10 cellular contexts compared by ENCODE assay signal in the genomic region with DNA sequence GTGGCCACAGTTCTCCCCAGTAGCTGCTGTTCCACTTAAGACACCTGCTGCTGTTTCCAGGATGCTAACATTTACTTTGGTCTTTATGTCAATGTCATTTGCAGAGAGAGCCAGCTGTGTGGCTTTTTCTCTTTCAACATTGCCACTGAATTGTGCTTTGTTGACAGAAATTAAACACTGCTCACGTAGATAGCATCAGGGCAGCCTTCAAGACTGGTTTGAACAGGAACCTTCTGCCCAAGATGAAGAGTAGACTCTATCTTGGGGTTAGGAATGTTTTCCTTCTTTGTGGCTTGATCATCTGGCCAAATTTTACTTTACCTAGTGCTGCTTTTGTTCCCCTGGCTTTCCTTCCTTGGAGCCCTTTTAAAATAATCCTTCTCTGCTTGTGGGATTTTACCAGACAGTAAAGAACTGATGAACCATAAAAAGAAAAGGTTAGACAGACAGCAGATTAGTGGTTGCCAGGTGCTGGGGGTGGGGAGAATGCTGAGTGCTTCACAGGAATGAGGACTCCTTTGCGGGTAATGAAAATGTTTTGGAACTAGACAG. TPM values are rescaled to one million over a fixed set of nuclear protein-coding genes. Genes with fewer than 3 reads are reported as not detected.
DNase-seq lines count a peak whose midpoint lies in the region; ATAC-seq, FAIRE-seq and TF ChIP-seq lines count a peak whose summit lies in the region.
"Had no signal": no experiment of that assay in that cellular context is flagged by ENCODE, and none has a peak within 500 bp of the region (broad histone marks: within the 10 kb centered on the region; RNA-seq: fewer than 3 reads in every experiment).

No MANE protein-coding gene starts in this region.

- H3K27me3 Mint-ChIP-seq in activated CD8-positive, alpha-beta T cell treated with anti-CD3 and anti-CD28 coated beads for 36 hours = no peaks in the 10 kb centered on the region

- peaks cover 38% of the 10 kb centered on the region for H3K4me1 Mint-ChIP-seq in activated CD8-positive, alpha-beta T cell treated with anti-CD3 and anti-CD28 coated beads for 36 hours (ENCODE audit: low read depth)

- H3K27ac ChIP-seq in neural cell (ENCODE audit: low read length) = peak overlapping the region; percentile 57
- H3K27ac ChIP-seq: neutrophil had no signal

- no peaks in the 10 kb centered on the region for H3F3A ChIP-seq in neural cell (ENCODE audit: insufficient read depth, low read length, poor library complexity, severe bottlenecking)

- no peaks in the 10 kb centered on the region for H3K36me3 ChIP-seq in neural cell (ENCODE audit: insufficient read depth, low read length)
- H3K36me3 ChIP-seq: neutrophil had no signal

- no peaks in the 10 kb centered on the region for H4K20me1 ChIP-seq in neural cell (ENCODE audit: insufficient read depth)

- no peak overlapping the region for H3K9ac ChIP-seq in neural cell (ENCODE audit: low read length)

- TF ChIP-seq CTCF in GM12865 (IDR thresholded peaks at IDR 0.05; ENCODE audit: insufficient read depth, low read depth, low read length, missing control alignments) (no peak), neural cell (IDR thresholded peaks at IDR 0.05; ENCODE audit: poor library complexity, severe bottlenecking) (no peak)
- no peak for TF ChIP-seq CTCF in activated CD8-positive, alpha-beta T cell treated with anti-CD3 and anti-CD28 coated beads for 36 hours (IDR thresholded peaks at IDR 0.05)

- no peaks in the 10 kb centered on the region for H3K27me3 ChIP-seq in neural cell (ENCODE audit: insufficient read depth, low read depth, low read length)
- H3K27me3 ChIP-seq: neutrophil had no signal

- TF ChIP-seq RAD21 in neural cell (conservative IDR thresholded peaks at IDR 0.05) = no peak

- H3K9me2 ChIP-seq in neural cell (ENCODE audit: insufficient read depth, low read length) = no peaks in the 10 kb centered on the region

- H3K27ac Mint-ChIP-seq in activated CD8-positive, alpha-beta T cell treated with anti-CD3 and anti-CD28 coated beads for 36 hours = peak overlapping the region; percentile 12

- H2AFZ ChIP-seq in neural cell (ENCODE audit: low read depth, low read length) = no peak overlapping the region

- H3K9me3 ChIP-seq in neural cell (ENCODE audit: low read length) = no peaks in the 10 kb centered on the region
- H3K9me3 ChIP-seq: neutrophil had no signal

- DNase-seq in GM12865 (ENCODE audit: low read depth) = peak; percentile 70
- peak; percentile 93 for DNase-seq in NCI-H146 treated with DMSO at 0.1 percent for 48 hours (lab: John Stamatoyannopoulos, UW; ENCODE audit: unreplicated experiment)
- DNase-seq in activated CD8-positive, alpha-beta T cell treated with anti-CD3 and anti-CD28 coated beads for 36 hours = peak; percentile 35
- no peak for DNase-seq in activated effector memory CD4-positive, alpha-beta T cell treated with anti-CD3 and anti-CD28 coated beads, Interleukin-2, amount 50 U/mL, for 16 hours
- DNase-seq in HPDE6-E6E7 (ENCODE audit: extremely low spot score) = no peak
- no peak for DNase-seq in GM19239 (ENCODE audit: insufficient read length, low spot score)
- DNase-seq in DMS114 treated with DMSO at 0.1 percent for 48 hours (lab: John Stamatoyannopoulos, UW; ENCODE audit: unreplicated experiment) = no peak
- DNase-seq: activated CD4-positive, CD25-positive, alpha-beta regulatory T cell had no signal

- ATAC-seq in activated CD8-positive, alpha-beta T cell treated with anti-CD3 and anti-CD28 coated beads for 36 hours = peak; percentile 68

- H3K36me3 Mint-ChIP-seq in activated CD8-positive, alpha-beta T cell treated with anti-CD3 and anti-CD28 coated beads for 36 hours (ENCODE audit: low read depth) = peaks cover 7% of the 10 kb centered on the region

- intact Hi-C loops in activated CD8-positive, alpha-beta T cell treated with anti-CD3 and anti-CD28 coated beads for 36 hours (cut with micrococcal nuclease) = no loop called here

- H3K79me2 ChIP-seq in neural cell (replicated peaks; ENCODE audit: insufficient read depth, low read length) = no peaks in the 10 kb centered on the region

- H3K4me3 ChIP-seq in GM12865 (ENCODE audit: low read depth, low read length) (no peak overlapping the region), neural cell (ENCODE audit: low read length) (peak overlapping the region; percentile 9)

- TF ChIP-seq EP300 in neural cell (conservative IDR thresholded peaks at IDR 0.05; ENCODE audit: poor library complexity, severe bottlenecking) = no peak

- no peak overlapping the region for H3K4me3 Mint-ChIP-seq in activated CD8-positive, alpha-beta T cell treated with anti-CD3 and anti-CD28 coated beads for 36 hours

- POLR2A ChIA-PET in activated CD8-positive, alpha-beta T cell treated with anti-CD3 and anti-CD28 coated beads for 36 hours (lab: Charles Lee) = interaction anchor here (0.6 to 1.0 kb wide), 3 partner anchors 11 to 24 kb away, joined by 3 to 5 read pairs (median 3); no protein-coding TSS in a partner anchor

- H3K4me2 ChIP-seq in neural cell (ENCODE audit: low read length) = peak overlapping the region; percentile 4

- FAIRE-seq in GM19239 (lab: Jason Lieb, UNC) = no peak

- CTCF ChIA-PET in activated CD8-positive, alpha-beta T cell treated with anti-CD3 and anti-CD28 coated beads for 36 hours (lab: Charles Lee) = interaction anchor here (0.9 kb wide), 1 partner anchor 12 kb away, joined by 3 read pairs; no protein-coding TSS in a partner anchor

- H3K9me3 Mint-ChIP-seq in activated CD8-positive, alpha-beta T cell treated with anti-CD3 and anti-CD28 coated beads for 36 hours = no peaks in the 10 kb centered on the region

TF ChIP-seq in neural cell, 6 proteins besides CTCF, POLR2A, EP300 and RAD21:
- TF ChIP-seq SMC3 (conservative IDR thresholded peaks at IDR 0.05; ENCODE audit: poor library complexity) = no peak
- no peak for TF ChIP-seq TAF1 (IDR thresholded peaks at IDR 0.05; ENCODE audit: low read depth)
- no peak for TF ChIP-seq EZH2 (IDR thresholded peaks at IDR 0.05; ENCODE audit: borderline replicate concordance, insufficient read depth, low read length, poor library complexity, severe bottlenecking)
- TF ChIP-seq POLR2AphosphoS5 (IDR thresholded peaks at IDR 0.05) = no peak
- TF ChIP-seq, protein P1, sequence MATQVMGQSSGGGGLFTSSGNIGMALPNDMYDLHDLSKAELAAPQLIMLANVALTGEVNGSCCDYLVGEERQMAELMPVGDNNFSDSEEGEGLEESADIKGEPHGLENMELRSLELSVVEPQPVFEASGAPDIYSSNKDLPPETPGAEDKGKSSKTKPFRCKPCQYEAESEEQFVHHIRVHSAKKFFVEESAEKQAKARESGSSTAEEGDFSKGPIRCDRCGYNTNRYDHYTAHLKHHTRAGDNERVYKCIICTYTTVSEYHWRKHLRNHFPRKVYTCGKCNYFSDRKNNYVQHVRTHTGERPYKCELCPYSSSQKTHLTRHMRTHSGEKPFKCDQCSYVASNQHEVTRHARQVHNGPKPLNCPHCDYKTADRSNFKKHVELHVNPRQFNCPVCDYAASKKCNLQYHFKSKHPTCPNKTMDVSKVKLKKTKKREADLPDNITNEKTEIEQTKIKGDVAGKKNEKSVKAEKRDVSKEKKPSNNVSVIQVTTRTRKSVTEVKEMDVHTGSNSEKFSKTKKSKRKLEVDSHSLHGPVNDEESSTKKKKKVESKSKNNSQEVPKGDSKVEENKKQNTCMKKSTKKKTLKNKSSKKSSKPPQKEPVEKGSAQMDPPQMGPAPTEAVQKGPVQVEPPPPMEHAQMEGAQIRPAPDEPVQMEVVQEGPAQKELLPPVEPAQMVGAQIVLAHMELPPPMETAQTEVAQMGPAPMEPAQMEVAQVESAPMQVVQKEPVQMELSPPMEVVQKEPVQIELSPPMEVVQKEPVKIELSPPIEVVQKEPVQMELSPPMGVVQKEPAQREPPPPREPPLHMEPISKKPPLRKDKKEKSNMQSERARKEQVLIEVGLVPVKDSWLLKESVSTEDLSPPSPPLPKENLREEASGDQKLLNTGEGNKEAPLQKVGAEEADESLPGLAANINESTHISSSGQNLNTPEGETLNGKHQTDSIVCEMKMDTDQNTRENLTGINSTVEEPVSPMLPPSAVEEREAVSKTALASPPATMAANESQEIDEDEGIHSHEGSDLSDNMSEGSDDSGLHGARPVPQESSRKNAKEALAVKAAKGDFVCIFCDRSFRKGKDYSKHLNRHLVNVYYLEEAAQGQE (IDR thresholded peaks at IDR 0.05; ENCODE audit: borderline replicate concordance) = no peak
- TF ChIP-seq MXI1 (conservative IDR thresholded peaks at IDR 0.05; ENCODE audit: poor library complexity, severe bottlenecking) = no peak

RNA-seq across cellular contexts. Expression of a gene that starts 22.6 kb away (rescaled TPM):
- total RNA-seq in activated CD8-positive, alpha-beta T cell treated with anti-CD3 and anti-CD28 coated beads for 36 hours = 100 to 1,000 TPM; 102 to 103 TPM
- 14.7 and 19.0 TPM in 2 replicates for polyA plus RNA-seq in neural cell
- 28.8 and 29.5 TPM in 2 replicates for polyA minus RNA-seq in neural cell

RNA-seq across cellular contexts. Expression of a gene that starts 50.5 kb away (rescaled TPM):
- 10 to 100 TPM; 25.5 to 26.2 TPM for total RNA-seq in activated CD8-positive, alpha-beta T cell treated with anti-CD3 and anti-CD28 coated beads for 36 hours
- 23.1 and 24.8 TPM in 2 replicates for polyA plus RNA-seq in neural cell
- 32.6 and 34.2 TPM in 2 replicates for polyA minus RNA-seq in neural cell

Comparison
In these comparisons a context has a peak if more than half of its experiments do, and no peak if none do; other contexts are left out.
1. DNase-seq: peak in GM12865 (single experiment), NCI-H146 treated with DMSO at 0.1 percent for 48 hours (single experiment) and activated CD8-positive, alpha-beta T cell treated with anti-CD3 and anti-CD28 coated beads for 36 hours (single experiment); none in activated effector memory CD4-positive, alpha-beta T cell treated with anti-CD3 and anti-CD28 coated beads, Interleukin-2, amount 50 U/mL, for 16 hours (single experiment), HPDE6-E6E7 (single experiment), GM19239 (single experiment) and DMS114 treated with DMSO at 0.1 percent for 48 hours (single experiment).